In genomic region chr15:60479711-60480110, GRCh38 we compare ENCODE assay signal across 8 cellular contexts. TPM values are rescaled to one million over a fixed set of nuclear protein-coding genes. Genes with fewer than 3 reads are reported as not detected.
DNase-seq lines count a peak whose midpoint lies in the region; ATAC-seq, FAIRE-seq and TF ChIP-seq lines count a peak whose summit lies in the region.

No MANE protein-coding gene starts in this region.

- peak overlapping the region; percentile 96 for H3K4me2 ChIP-seq in astrocyte (ENCODE audit: low read length)
- H3K4me2 ChIP-seq in mesendoderm (ENCODE audit: low read length), result peak overlapping the region; percentile 75

- peak overlapping the region; percentile 77 for H3K4me3 ChIP-seq in AG09309 (ENCODE audit: control insufficient read depth, low read depth, low read length)
- H3K4me3 ChIP-seq in HL-60 (replicated peaks; ENCODE audit: insufficient read depth, low read length), result peak overlapping the region; percentile 71
- peak overlapping the region; percentile 83 for H3K4me3 ChIP-seq in astrocyte (ENCODE audit: insufficient read depth, low read depth, low read length)
- no peak overlapping the region for H3K4me3 ChIP-seq in mesendoderm (ENCODE audit: low read length)

- H3K27ac Mint-ChIP-seq in astrocyte (ENCODE audit: unreplicated experiment), result peak overlapping the region; percentile 93

- peak overlapping the region; percentile 80 for H2AFZ ChIP-seq in astrocyte (ENCODE audit: low read depth, low read length)

- WGBS in mesendoderm (ENCODE audit: extremely low coverage, insufficient coverage, low lambda C conversion rate), result no CpG with 5 or more reads among the region's 5 CpGs

- H3K79me1 ChIP-seq in mesendoderm (ENCODE audit: low read length), result peaks cover 2% of the 10 kb centered on the region

- H3K18ac ChIP-seq in mesendoderm (ENCODE audit: low read length), result no peak overlapping the region

- H2AK5ac ChIP-seq in mesendoderm (ENCODE audit: low read length), result no peak overlapping the region

- no peaks in the 10 kb centered on the region for H3K27me3 ChIP-seq in HL-60 (ENCODE audit: insufficient read depth, poor library complexity, severe bottlenecking)
- no peaks in the 10 kb centered on the region for H3K27me3 ChIP-seq in astrocyte (ENCODE audit: insufficient read depth, low read length)
- no peaks in the 10 kb centered on the region for H3K27me3 ChIP-seq in mesendoderm (ENCODE audit: insufficient read depth, low read length, poor library complexity)

- no peak overlapping the region for H3K9ac ChIP-seq in astrocyte (ENCODE audit: low read length)
- H3K9ac ChIP-seq in mesendoderm (ENCODE audit: low read length), result peak overlapping the region; percentile 77

- no peaks in the 10 kb centered on the region for H4K20me1 ChIP-seq in astrocyte (ENCODE audit: insufficient read depth, low read length)

- no peak for ATAC-seq in HG03025 (IDR thresholded peaks at IDR 0.05; ENCODE audit: low FRiP score, unreplicated experiment)

- peaks cover 21% of the 10 kb centered on the region for H3K4me1 Mint-ChIP-seq in astrocyte (ENCODE audit: low read depth, unreplicated experiment)

- TF ChIP-seq CTCF in AG09309 (IDR thresholded peaks at IDR 0.05; ENCODE audit: control insufficient read depth, insufficient read depth, low read depth, low read length, missing control alignments) (no peak), HL-60 (IDR thresholded peaks at IDR 0.05; ENCODE audit: insufficient read depth, low read length) (no peak), astrocyte (IDR thresholded peaks at IDR 0.05; ENCODE audit: insufficient read depth, low read depth, low read length) (no peak)

- no peak for DNase-seq in AG09309 (ENCODE audit: low read depth)
- no peak for DNase-seq in HL-60 (ENCODE audit: low read depth in 1 of 2, low spot score in 1 of 2)
- DNase-seq in astrocyte (ENCODE audit: low read depth), result no peak
- DNase-seq in mesendoderm, result peak; percentile 18
- DNase-seq in NCI-H1436 (lab: John Stamatoyannopoulos, UW), result no peak
- no peak for DNase-seq in stimulated activated CD4-positive, alpha-beta T cell treated with anti-CD3 and anti-CD28 coated beads, Interleukin-1b, Interleukin-23, amount 100 ng/mL, for 48 hours
- DNase-seq in stimulated activated CD4-positive, alpha-beta T cell treated with anti-CD3 and anti-CD28 coated beads, Interleukin-4, amount 100 ng/mL, for 1 hour, result no peak

- no peak for FAIRE-seq in astrocyte (lab: Jason Lieb, UNC)

- no peak overlapping the region for H3K23ac ChIP-seq in mesendoderm (ENCODE audit: low read length)

- no peak overlapping the region for H2BK120ac ChIP-seq in mesendoderm (ENCODE audit: low read depth, low read length)

- no peaks in the 10 kb centered on the region for H3K27me3 Mint-ChIP-seq in astrocyte (ENCODE audit: low read depth, unreplicated experiment)

- no peak overlapping the region for H4K8ac ChIP-seq in mesendoderm (ENCODE audit: low read depth, low read length)

- no peak overlapping the region for H2BK15ac ChIP-seq in mesendoderm (replicated peaks; ENCODE audit: low read depth)

- H3K27ac ChIP-seq in HL-60 (replicated peaks) (peak overlapping the region; percentile 92), astrocyte (ENCODE audit: low read depth, low read length) (no peak overlapping the region), mesendoderm (ENCODE audit: low read depth, low read length) (no peak overlapping the region)

- no peak overlapping the region for H3K4ac ChIP-seq in mesendoderm (ENCODE audit: low read depth, low read length)

- H3K9me3 Mint-ChIP-seq in astrocyte (ENCODE audit: unreplicated experiment), result no peaks in the 10 kb centered on the region

- H3K79me2 ChIP-seq in astrocyte (ENCODE audit: insufficient read depth, low read length) (peaks cover 31% of the 10 kb centered on the region), mesendoderm (ENCODE audit: control insufficient read depth, insufficient read depth, low read length) (peaks cover 9% of the 10 kb centered on the region)

- H4K5ac ChIP-seq in mesendoderm (ENCODE audit: low read length), result no peak overlapping the region

- H3K4me3 Mint-ChIP-seq in astrocyte (ENCODE audit: unreplicated experiment), result peak overlapping the region; percentile 93

- H3K4me1 ChIP-seq in astrocyte (ENCODE audit: insufficient read depth, low read length), result peaks cover 30% of the 10 kb centered on the region
- H3K4me1 ChIP-seq in mesendoderm (ENCODE audit: control insufficient read depth, low read depth, low read length), result no peaks in the 10 kb centered on the region

- H2BK5ac ChIP-seq in mesendoderm (ENCODE audit: low read length), result no peak overlapping the region

- peaks cover 1% of the 10 kb centered on the region for H3K36me3 Mint-ChIP-seq in astrocyte (ENCODE audit: low read depth, unreplicated experiment)

- peak overlapping the region; percentile 85 for H3K56ac ChIP-seq in mesendoderm (ENCODE audit: low read length)

- H3K9me3 ChIP-seq in astrocyte (ENCODE audit: insufficient read depth, low read depth, low read length), result no peaks in the 10 kb centered on the region

- H3K36me3 ChIP-seq in astrocyte (ENCODE audit: insufficient read depth, low read length), result peaks cover under 1% of the 10 kb centered on the region
- H3K36me3 ChIP-seq in mesendoderm (ENCODE audit: control insufficient read depth, insufficient read depth, low read length), result no peaks in the 10 kb centered on the region

RNA-seq across cellular contexts. Expression of gene ICE2, which starts 0.8 kb away (rescaled TPM):
- 26.5 and 28.2 TPM in 2 replicates for total RNA-seq in astrocyte
- polyA plus RNA-seq in mesendoderm (2013, experiment 1 of 2), result 40.1 TPM
- polyA plus RNA-seq in mesendoderm (2013, experiment 2 of 2), result 41.5 TPM
